11 cellular contexts compared by ENCODE assay signal in genomic region chr1:178536844-178537371, GRCh38.
DNase-seq lines count a peak whose midpoint lies in the region; ATAC-seq and FAIRE-seq lines count a peak whose summit lies in the region.
"Had no signal": no experiment of that assay in that cellular context is flagged by ENCODE, and none has a peak within 500 bp of the region (broad histone marks: within the 10 kb centered on the region; RNA-seq: fewer than 3 reads in every experiment).

No MANE protein-coding gene starts in this region.

- peak; percentile 80 for FAIRE-seq in urothelium cell line (lab: Jason Lieb, UNC)

- ATAC-seq in HG03280 (IDR thresholded peaks at IDR 0.05; ENCODE audit: unreplicated experiment) (no peak), GM18873 (IDR thresholded peaks at IDR 0.05; ENCODE audit: low FRiP score, unreplicated experiment) (no peak)

- DNase-seq in NCI-H146 (lab: John Stamatoyannopoulos, UW): peak; percentile 12
- no peak for DNase-seq in NCI-H146 treated with DMSO at 0.1 percent for 48 hours (lab: John Stamatoyannopoulos, UW; ENCODE audit: unreplicated experiment)
- DNase-seq in dedifferentiated amniotic fluid mesenchymal stem cell (ENCODE audit: extremely low spot score): peak; percentile 81
- peak; percentile 61 for DNase-seq in medulla oblongata (ENCODE audit: extremely low spot score)
- DNase-seq in urothelium cell line (ENCODE audit: low spot score): peak; percentile 84
- DNase-seq in T-helper 1 cell: no peak
- DNase-seq: AML-193; nephron progenitor cell; NK-92 treated with Interleukin-12 subunit alpha and Interleukin-12 subunit beta, amount 100 ng/mL, for 24 hours had no signal

Comparison
In these comparisons a context has a peak if more than half of its experiments do, and no peak if none do; other contexts are left out.
1. DNase-seq: peak in NCI-H146 (single experiment), dedifferentiated amniotic fluid mesenchymal stem cell (single experiment), medulla oblongata (single experiment) and urothelium cell line (single experiment); none in NCI-H146 treated with DMSO at 0.1 percent for 48 hours (single experiment) and T-helper 1 cell (0 of 5).